20 cellular contexts compared by ENCODE assay signal in the genomic region with DNA sequence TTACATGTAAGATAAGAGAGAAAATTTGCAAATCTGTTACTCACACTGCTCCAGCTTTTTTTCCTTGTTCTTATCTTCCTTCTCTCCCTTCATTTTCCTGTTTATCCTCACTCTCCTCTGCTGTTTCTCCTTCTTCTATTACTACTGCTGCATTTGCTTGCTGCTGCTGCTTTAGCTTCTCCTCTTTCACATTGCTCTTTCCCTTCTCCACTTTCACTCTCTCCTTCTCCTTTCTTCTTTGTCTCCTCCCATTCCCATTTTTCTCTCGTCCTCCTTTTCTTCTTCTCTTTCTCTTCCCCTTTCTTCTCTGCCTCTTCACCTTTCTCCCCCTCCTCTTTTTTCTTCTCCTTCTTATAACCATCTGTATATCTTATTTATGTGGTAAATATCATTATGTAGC.
"Had no signal": no experiment of that assay in that cellular context is flagged by ENCODE, and none has a peak within 500 bp of the region (broad histone marks: within the 10 kb centered on the region; RNA-seq: fewer than 3 reads in every experiment).

No MANE protein-coding gene starts in this region.

- H3K4me2 ChIP-seq: hepatocyte, smooth muscle cell had no signal

- H3K27me3 ChIP-seq: esophagus muscularis mucosa, foreskin keratinocyte, gastroesophageal sphincter, heart left ventricle, hepatocyte, right atrium auricular region, stomach, thyroid gland, vagina had no signal

- H3K9me3 ChIP-seq: esophagus muscularis mucosa, gastroesophageal sphincter, right atrium auricular region, stomach, thyroid gland, vagina had no signal

- H3K79me2 ChIP-seq: hepatocyte, parathyroid adenoma had no signal

- DNase-seq: dermis blood vessel endothelial cell; effector memory CD4-positive, alpha-beta T cell; foreskin keratinocyte; heart left ventricle; kidney; natural killer cell; stimulated activated CD4-positive, alpha-beta T cell treated with anti-CD3 and anti-CD28 coated beads, Interleukin-2, amount 100 ng/mL, for 24 hours; stimulated activated CD4-positive, alpha-beta T cell treated with anti-CD3 and anti-CD28 coated beads, Interleukin-4, amount 100 ng/mL, for 24 hours; stimulated activated naive CD4-positive, alpha-beta T cell treated with Interleukin-2 at 50 U/mL for 16 hours; stomach; thyroid gland; trophoblast cell had no signal

- H2AFZ ChIP-seq: hepatocyte, parathyroid adenoma had no signal

- H3K4me3 ChIP-seq: esophagus muscularis mucosa, gastroesophageal sphincter, heart left ventricle, hepatocyte, lung, right atrium auricular region, smooth muscle cell, stomach, thyroid gland, vagina had no signal

- H3K36me3 ChIP-seq: esophagus muscularis mucosa, gastroesophageal sphincter, heart left ventricle, right atrium auricular region, stomach, thyroid gland, vagina had no signal

- H3K9ac ChIP-seq: parathyroid adenoma had no signal

- H3K4me1 ChIP-seq: esophagus muscularis mucosa, foreskin keratinocyte, gastroesophageal sphincter, heart left ventricle, parathyroid adenoma, right atrium auricular region, stomach, thyroid gland, vagina had no signal

- H3K27ac ChIP-seq: esophagus muscularis mucosa, foreskin keratinocyte, gastroesophageal sphincter, heart left ventricle, hepatocyte, parathyroid adenoma, right atrium auricular region, stomach, thyroid gland, vagina had no signal
